ENCODE assay signal across 1 cellular context in the genomic region with DNA sequence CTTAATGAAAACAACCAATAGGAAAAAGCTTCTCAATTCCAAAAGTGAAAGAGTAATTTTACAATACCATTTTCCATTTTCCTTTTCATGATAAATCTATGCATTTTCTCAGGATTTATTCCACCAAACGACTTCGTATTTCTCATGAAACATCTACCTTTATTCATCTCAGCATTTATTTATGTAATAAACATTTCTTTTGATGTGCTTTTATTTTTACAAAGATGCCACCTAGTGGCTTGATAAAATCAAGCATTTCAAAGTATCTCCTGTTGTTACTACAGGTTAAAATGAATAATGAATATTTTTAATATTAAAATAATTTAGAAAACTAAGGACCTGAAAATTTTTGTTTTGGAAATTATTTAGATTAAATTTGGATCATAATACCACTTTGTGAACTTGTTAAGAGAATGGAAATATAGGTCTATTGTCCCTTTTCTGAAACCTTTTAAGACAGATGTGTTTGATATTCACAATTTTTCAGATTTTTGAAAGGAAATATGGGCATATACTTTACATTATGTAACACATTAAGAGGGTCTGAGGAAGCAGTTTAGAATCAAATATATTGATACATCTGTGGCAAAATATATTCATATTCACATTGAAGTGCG.
A peak's percentile ranks its signal among the peaks of the same experiment; 100 is the strongest.
TF ChIP-seq lines count a peak whose summit lies in the region.

No MANE protein-coding gene starts in this region.

TF ChIP-seq in K562, 482 proteins besides CTCF, POLR2A, EP300 and RAD21 (continues in another document):
- TF ChIP-seq, protein P1, sequence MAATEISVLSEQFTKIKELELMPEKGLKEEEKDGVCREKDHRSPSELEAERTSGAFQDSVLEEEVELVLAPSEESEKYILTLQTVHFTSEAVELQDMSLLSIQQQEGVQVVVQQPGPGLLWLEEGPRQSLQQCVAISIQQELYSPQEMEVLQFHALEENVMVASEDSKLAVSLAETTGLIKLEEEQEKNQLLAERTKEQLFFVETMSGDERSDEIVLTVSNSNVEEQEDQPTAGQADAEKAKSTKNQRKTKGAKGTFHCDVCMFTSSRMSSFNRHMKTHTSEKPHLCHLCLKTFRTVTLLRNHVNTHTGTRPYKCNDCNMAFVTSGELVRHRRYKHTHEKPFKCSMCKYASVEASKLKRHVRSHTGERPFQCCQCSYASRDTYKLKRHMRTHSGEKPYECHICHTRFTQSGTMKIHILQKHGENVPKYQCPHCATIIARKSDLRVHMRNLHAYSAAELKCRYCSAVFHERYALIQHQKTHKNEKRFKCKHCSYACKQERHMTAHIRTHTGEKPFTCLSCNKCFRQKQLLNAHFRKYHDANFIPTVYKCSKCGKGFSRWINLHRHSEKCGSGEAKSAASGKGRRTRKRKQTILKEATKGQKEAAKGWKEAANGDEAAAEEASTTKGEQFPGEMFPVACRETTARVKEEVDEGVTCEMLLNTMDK (IDR thresholded peaks at IDR 0.05; ENCODE audit: borderline replicate concordance, insufficient read depth, low read depth, low read length, poor library complexity, severe bottlenecking): no peak
- TF ChIP-seq RBM17 (IDR thresholded peaks at IDR 0.05; ENCODE audit: borderline replicate concordance, low read depth, low read length) (no peak), NFIC (IDR thresholded peaks at IDR 0.05) (no peak), ZNF217 (CRISPR knock-in tag; IDR thresholded peaks at IDR 0.05) (no peak), STAG1 (CRISPR knock-in tag; IDR thresholded peaks at IDR 0.05; ENCODE audit: borderline replicate concordance) (no peak), YBX1 (IDR thresholded peaks at IDR 0.05) (no peak), THRAP3 (IDR thresholded peaks at IDR 0.05; ENCODE audit: borderline replicate concordance) (0 out of 2 replicates have a peak, but pooled peaks have one; percentile 52), POLR2AphosphoS5 (IDR thresholded peaks at IDR 0.05; ENCODE audit: control insufficient read depth, insufficient read depth, low read depth, low read length) (no peak), MAFF (IDR thresholded peaks at IDR 0.05; ENCODE audit: low read length) (no peak), SRF (CRISPR knock-in tag; IDR thresholded peaks at IDR 0.05) (no peak), MIER1 (IDR thresholded peaks at IDR 0.05; ENCODE audit: low read depth) (no peak), ZNF695 (CRISPR knock-in tag; IDR thresholded peaks at IDR 0.05) (no peak), FOXK2 (conservative IDR thresholded peaks at IDR 0.05 in 1 of 2, IDR thresholded peaks at IDR 0.05 in 1 of 2; ENCODE audit: low read depth in 2 of 2) (no peak), XRCC3 (IDR thresholded peaks at IDR 0.05) (no peak), NR3C1 (CRISPR knock-in tag; IDR thresholded peaks at IDR 0.05) (no peak), ZNF561 (CRISPR knock-in tag; conservative IDR thresholded peaks at IDR 0.05) (no peak), SMC3 (conservative IDR thresholded peaks at IDR 0.05; ENCODE audit: insufficient read depth, low read depth, low read length) (0 out of 2 replicates have a peak, but pooled peaks have one; percentile 16), TBL1XR1 (IDR thresholded peaks at IDR 0.05; ENCODE audit: low read length in 2 of 2) (peak in 1 of 2 experiments; percentile 26; a peak in 1 of 4 replicates)
- TF ChIP-seq, protein P2, sequence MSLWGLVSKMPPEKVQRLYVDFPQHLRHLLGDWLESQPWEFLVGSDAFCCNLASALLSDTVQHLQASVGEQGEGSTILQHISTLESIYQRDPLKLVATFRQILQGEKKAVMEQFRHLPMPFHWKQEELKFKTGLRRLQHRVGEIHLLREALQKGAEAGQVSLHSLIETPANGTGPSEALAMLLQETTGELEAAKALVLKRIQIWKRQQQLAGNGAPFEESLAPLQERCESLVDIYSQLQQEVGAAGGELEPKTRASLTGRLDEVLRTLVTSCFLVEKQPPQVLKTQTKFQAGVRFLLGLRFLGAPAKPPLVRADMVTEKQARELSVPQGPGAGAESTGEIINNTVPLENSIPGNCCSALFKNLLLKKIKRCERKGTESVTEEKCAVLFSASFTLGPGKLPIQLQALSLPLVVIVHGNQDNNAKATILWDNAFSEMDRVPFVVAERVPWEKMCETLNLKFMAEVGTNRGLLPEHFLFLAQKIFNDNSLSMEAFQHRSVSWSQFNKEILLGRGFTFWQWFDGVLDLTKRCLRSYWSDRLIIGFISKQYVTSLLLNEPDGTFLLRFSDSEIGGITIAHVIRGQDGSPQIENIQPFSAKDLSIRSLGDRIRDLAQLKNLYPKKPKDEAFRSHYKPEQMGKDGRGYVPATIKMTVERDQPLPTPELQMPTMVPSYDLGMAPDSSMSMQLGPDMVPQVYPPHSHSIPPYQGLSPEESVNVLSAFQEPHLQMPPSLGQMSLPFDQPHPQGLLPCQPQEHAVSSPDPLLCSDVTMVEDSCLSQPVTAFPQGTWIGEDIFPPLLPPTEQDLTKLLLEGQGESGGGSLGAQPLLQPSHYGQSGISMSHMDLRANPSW (CRISPR knock-in tag; IDR thresholded peaks at IDR 0.05): no peak
- TF ChIP-seq, protein P3, sequence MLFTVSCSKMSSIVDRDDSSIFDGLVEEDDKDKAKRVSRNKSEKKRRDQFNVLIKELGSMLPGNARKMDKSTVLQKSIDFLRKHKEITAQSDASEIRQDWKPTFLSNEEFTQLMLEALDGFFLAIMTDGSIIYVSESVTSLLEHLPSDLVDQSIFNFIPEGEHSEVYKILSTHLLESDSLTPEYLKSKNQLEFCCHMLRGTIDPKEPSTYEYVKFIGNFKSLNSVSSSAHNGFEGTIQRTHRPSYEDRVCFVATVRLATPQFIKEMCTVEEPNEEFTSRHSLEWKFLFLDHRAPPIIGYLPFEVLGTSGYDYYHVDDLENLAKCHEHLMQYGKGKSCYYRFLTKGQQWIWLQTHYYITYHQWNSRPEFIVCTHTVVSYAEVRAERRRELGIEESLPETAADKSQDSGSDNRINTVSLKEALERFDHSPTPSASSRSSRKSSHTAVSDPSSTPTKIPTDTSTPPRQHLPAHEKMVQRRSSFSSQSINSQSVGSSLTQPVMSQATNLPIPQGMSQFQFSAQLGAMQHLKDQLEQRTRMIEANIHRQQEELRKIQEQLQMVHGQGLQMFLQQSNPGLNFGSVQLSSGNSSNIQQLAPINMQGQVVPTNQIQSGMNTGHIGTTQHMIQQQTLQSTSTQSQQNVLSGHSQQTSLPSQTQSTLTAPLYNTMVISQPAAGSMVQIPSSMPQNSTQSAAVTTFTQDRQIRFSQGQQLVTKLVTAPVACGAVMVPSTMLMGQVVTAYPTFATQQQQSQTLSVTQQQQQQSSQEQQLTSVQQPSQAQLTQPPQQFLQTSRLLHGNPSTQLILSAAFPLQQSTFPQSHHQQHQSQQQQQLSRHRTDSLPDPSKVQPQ (CRISPR knock-in tag; IDR thresholded peaks at IDR 0.05; ENCODE audit: borderline replicate concordance): no peak
- TF ChIP-seq, protein P4, sequence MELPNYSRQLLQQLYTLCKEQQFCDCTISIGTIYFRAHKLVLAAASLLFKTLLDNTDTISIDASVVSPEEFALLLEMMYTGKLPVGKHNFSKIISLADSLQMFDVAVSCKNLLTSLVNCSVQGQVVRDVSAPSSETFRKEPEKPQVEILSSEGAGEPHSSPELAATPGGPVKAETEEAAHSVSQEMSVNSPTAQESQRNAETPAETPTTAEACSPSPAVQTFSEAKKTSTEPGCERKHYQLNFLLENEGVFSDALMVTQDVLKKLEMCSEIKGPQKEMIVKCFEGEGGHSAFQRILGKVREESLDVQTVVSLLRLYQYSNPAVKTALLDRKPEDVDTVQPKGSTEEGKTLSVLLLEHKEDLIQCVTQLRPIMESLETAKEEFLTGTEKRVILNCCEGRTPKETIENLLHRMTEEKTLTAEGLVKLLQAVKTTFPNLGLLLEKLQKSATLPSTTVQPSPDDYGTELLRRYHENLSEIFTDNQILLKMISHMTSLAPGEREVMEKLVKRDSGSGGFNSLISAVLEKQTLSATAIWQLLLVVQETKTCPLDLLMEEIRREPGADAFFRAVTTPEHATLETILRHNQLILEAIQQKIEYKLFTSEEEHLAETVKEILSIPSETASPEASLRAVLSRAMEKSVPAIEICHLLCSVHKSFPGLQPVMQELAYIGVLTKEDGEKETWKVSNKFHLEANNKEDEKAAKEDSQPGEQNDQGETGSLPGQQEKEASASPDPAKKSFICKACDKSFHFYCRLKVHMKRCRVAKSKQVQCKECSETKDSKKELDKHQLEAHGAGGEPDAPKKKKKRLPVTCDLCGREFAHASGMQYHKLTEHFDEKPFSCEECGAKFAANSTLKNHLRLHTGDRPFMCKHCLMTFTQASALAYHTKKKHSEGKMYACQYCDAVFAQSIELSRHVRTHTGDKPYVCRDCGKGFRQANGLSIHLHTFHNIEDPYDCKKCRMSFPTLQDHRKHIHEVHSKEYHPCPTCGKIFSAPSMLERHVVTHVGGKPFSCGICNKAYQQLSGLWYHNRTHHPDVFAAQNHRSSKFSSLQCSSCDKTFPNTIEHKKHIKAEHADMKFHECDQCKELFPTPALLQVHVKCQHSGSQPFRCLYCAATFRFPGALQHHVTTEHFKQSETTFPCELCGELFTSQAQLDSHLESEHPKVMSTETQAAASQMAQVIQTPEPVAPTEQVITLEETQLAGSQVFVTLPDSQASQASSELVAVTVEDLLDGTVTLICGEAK (IDR thresholded peaks at IDR 0.05): no peak
- TF ChIP-seq, protein P4 (CRISPR knock-in tag; IDR thresholded peaks at IDR 0.05): no peak
- TF ChIP-seq, protein P5, sequence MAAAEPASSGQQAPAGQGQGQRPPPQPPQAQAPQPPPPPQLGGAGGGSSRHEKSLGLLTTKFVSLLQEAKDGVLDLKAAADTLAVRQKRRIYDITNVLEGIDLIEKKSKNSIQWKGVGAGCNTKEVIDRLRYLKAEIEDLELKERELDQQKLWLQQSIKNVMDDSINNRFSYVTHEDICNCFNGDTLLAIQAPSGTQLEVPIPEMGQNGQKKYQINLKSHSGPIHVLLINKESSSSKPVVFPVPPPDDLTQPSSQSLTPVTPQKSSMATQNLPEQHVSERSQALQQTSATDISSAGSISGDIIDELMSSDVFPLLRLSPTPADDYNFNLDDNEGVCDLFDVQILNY (CRISPR knock-in tag; IDR thresholded peaks at IDR 0.05): no peak
- TF ChIP-seq, protein P6, sequence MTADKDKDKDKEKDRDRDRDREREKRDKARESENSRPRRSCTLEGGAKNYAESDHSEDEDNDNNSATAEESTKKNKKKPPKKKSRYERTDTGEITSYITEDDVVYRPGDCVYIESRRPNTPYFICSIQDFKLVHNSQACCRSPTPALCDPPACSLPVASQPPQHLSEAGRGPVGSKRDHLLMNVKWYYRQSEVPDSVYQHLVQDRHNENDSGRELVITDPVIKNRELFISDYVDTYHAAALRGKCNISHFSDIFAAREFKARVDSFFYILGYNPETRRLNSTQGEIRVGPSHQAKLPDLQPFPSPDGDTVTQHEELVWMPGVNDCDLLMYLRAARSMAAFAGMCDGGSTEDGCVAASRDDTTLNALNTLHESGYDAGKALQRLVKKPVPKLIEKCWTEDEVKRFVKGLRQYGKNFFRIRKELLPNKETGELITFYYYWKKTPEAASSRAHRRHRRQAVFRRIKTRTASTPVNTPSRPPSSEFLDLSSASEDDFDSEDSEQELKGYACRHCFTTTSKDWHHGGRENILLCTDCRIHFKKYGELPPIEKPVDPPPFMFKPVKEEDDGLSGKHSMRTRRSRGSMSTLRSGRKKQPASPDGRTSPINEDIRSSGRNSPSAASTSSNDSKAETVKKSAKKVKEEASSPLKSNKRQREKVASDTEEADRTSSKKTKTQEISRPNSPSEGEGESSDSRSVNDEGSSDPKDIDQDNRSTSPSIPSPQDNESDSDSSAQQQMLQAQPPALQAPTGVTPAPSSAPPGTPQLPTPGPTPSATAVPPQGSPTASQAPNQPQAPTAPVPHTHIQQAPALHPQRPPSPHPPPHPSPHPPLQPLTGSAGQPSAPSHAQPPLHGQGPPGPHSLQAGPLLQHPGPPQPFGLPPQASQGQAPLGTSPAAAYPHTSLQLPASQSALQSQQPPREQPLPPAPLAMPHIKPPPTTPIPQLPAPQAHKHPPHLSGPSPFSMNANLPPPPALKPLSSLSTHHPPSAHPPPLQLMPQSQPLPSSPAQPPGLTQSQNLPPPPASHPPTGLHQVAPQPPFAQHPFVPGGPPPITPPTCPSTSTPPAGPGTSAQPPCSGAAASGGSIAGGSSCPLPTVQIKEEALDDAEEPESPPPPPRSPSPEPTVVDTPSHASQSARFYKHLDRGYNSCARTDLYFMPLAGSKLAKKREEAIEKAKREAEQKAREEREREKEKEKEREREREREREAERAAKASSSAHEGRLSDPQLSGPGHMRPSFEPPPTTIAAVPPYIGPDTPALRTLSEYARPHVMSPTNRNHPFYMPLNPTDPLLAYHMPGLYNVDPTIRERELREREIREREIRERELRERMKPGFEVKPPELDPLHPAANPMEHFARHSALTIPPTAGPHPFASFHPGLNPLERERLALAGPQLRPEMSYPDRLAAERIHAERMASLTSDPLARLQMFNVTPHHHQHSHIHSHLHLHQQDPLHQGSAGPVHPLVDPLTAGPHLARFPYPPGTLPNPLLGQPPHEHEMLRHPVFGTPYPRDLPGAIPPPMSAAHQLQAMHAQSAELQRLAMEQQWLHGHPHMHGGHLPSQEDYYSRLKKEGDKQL (CRISPR knock-in tag; IDR thresholded peaks at IDR 0.05; ENCODE audit: borderline replicate concordance): no peak
- TF ChIP-seq, protein P7, sequence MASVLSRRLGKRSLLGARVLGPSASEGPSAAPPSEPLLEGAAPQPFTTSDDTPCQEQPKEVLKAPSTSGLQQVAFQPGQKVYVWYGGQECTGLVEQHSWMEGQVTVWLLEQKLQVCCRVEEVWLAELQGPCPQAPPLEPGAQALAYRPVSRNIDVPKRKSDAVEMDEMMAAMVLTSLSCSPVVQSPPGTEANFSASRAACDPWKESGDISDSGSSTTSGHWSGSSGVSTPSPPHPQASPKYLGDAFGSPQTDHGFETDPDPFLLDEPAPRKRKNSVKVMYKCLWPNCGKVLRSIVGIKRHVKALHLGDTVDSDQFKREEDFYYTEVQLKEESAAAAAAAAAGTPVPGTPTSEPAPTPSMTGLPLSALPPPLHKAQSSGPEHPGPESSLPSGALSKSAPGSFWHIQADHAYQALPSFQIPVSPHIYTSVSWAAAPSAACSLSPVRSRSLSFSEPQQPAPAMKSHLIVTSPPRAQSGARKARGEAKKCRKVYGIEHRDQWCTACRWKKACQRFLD (CRISPR knock-in tag; IDR thresholded peaks at IDR 0.05): 0 out of 2 replicates have a peak, but pooled peaks have one; percentile 44
